ENCODE assay signal across 9 cellular contexts in genomic region chr1:101520302-101520701, GRCh38.
A peak's percentile ranks its signal among the peaks of the same experiment; 100 is the strongest.
DNase-seq lines count a peak whose midpoint lies in the region; ATAC-seq and TF ChIP-seq lines count a peak whose summit lies in the region.
"Had no signal": no experiment of that assay in that cellular context is flagged by ENCODE, and none has a peak within 500 bp of the region (broad histone marks: within the 10 kb centered on the region; RNA-seq: fewer than 3 reads in every experiment).

No MANE protein-coding gene starts in this region.

- no peaks in the 10 kb centered on the region for H3K4me1 Mint-ChIP-seq in activated CD4-positive, alpha-beta T cell treated with anti-CD3 and anti-CD28 coated beads, Interleukin-2, amount 10 ng/mL, durations not matched to agents 24 days and 14 days
- no peaks in the 10 kb centered on the region for H3K4me1 Mint-ChIP-seq in activated T-helper 1 cell treated with anti-CD3 and anti-CD28 coated beads, Interleukin-12 subunit alpha, Interleukin-12 subunit beta, Interleukin-2, Interleukin-4 antibody, amounts not matched to agents 30 ng/mL and 10 ng/mL and 1 ng/mL, durations not matched to agents 14 hours and 24 hours and 36 hours (ENCODE audit: low read depth)

- no peaks in the 10 kb centered on the region for H4K20me1 ChIP-seq in mammary epithelial cell (ENCODE audit: insufficient read depth, low read length)

- TF ChIP-seq CTCF in mammary epithelial cell (conservative IDR thresholded peaks at IDR 0.05 in 1 of 2, IDR thresholded peaks at IDR 0.05 in 1 of 2; ENCODE audit: extremely low read depth in 1 of 2, insufficient read depth in 1 of 2, low read depth in 1 of 2, low read length in 2 of 2) (peak; percentile 79 to 89), left lung (IDR thresholded peaks at IDR 0.05) (peak; percentile 43 to 74)

- no peak overlapping the region for H3K27ac Mint-ChIP-seq in activated CD4-positive, alpha-beta T cell treated with anti-CD3 and anti-CD28 coated beads, Interleukin-2, amount 10 ng/mL, durations not matched to agents 24 days and 14 days
- H3K27ac Mint-ChIP-seq in activated T-helper 1 cell treated with anti-CD3 and anti-CD28 coated beads, Interleukin-12 subunit alpha, Interleukin-12 subunit beta, Interleukin-2, Interleukin-4 antibody, amounts not matched to agents 30 ng/mL and 10 ng/mL and 1 ng/mL, durations not matched to agents 14 hours and 24 hours and 36 hours = no peak overlapping the region

- CTCF ChIA-PET in mammary epithelial cell (lab: Charles Lee; ENCODE audit: low non-redundant PET) = no interaction called here

- dilution Hi-C loops in mammary epithelial cell (cut with HindIII; ENCODE audit: low sequenced_read_pairs) = no loop called here

- no peak overlapping the region for H3K4me2 ChIP-seq in mammary epithelial cell (ENCODE audit: insufficient read depth, low read depth, low read length)

- H2AFZ ChIP-seq in mammary epithelial cell (ENCODE audit: low read depth, low read length) = no peak overlapping the region

- no peaks in the 10 kb centered on the region for H3K36me3 Mint-ChIP-seq in activated CD4-positive, alpha-beta T cell treated with anti-CD3 and anti-CD28 coated beads, Interleukin-2, amount 10 ng/mL, durations not matched to agents 24 days and 14 days (ENCODE audit: low read depth)
- no peaks in the 10 kb centered on the region for H3K36me3 Mint-ChIP-seq in activated T-helper 1 cell treated with anti-CD3 and anti-CD28 coated beads, Interleukin-12 subunit alpha, Interleukin-12 subunit beta, Interleukin-2, Interleukin-4 antibody, amounts not matched to agents 30 ng/mL and 10 ng/mL and 1 ng/mL, durations not matched to agents 14 hours and 24 hours and 36 hours (ENCODE audit: low read depth)

- ATAC-seq in GM19438 (IDR thresholded peaks at IDR 0.05; ENCODE audit: low read depth, unreplicated experiment) = peak; percentile 93
- peak; percentile 92 for ATAC-seq in HG03342 (IDR thresholded peaks at IDR 0.05; ENCODE audit: unreplicated experiment)
- ATAC-seq in left lung = peak; percentile 89

- H3K27ac ChIP-seq in mammary epithelial cell (ENCODE audit: insufficient read depth, low read depth, low read length) = no peak overlapping the region
- no peak overlapping the region for H3K27ac ChIP-seq in left lung
- H3K27ac ChIP-seq: thoracic aorta had no signal

- H3K9me3 Mint-ChIP-seq in activated CD4-positive, alpha-beta T cell treated with anti-CD3 and anti-CD28 coated beads, Interleukin-2, amount 10 ng/mL, durations not matched to agents 24 days and 14 days = peaks cover 5% of the 10 kb centered on the region
- H3K9me3 Mint-ChIP-seq in activated T-helper 1 cell treated with anti-CD3 and anti-CD28 coated beads, Interleukin-12 subunit alpha, Interleukin-12 subunit beta, Interleukin-2, Interleukin-4 antibody, amounts not matched to agents 30 ng/mL and 10 ng/mL and 1 ng/mL, durations not matched to agents 14 hours and 24 hours and 36 hours = peaks cover 5% of the 10 kb centered on the region

- intact Hi-C loops in activated CD4-positive, alpha-beta T cell treated with anti-CD3 and anti-CD28 coated beads, Interleukin-2, amount 10 ng/mL, durations not matched to agents 24 days and 14 days (cut with micrococcal nuclease) = loop anchor here (1.0 to 5.0 kb wide), 2 partner anchors 47 to 912 kb away; no protein-coding TSS in a partner anchor
- intact Hi-C loops in mammary epithelial cell (cut with micrococcal nuclease) (loop anchor here (1.0 to 10.0 kb wide), 4 partner anchors 47 to 914 kb away; no protein-coding TSS in a partner anchor), left lung (cut with DNase I) (no loop called here)
- intact Hi-C loops in activated T-helper 1 cell treated with anti-CD3 and anti-CD28 coated beads, Interleukin-12 subunit alpha, Interleukin-12 subunit beta, Interleukin-2, Interleukin-4 antibody, amounts not matched to agents 30 ng/mL and 10 ng/mL and 1 ng/mL, durations not matched to agents 14 hours and 24 hours and 36 hours (cut with micrococcal nuclease) = loop anchor here (1.0 kb wide), 1 partner anchor 47 kb away; no protein-coding TSS in a partner anchor

- H3K4me3 Mint-ChIP-seq in activated CD4-positive, alpha-beta T cell treated with anti-CD3 and anti-CD28 coated beads, Interleukin-2, amount 10 ng/mL, durations not matched to agents 24 days and 14 days = no peak overlapping the region
- H3K4me3 Mint-ChIP-seq in activated T-helper 1 cell treated with anti-CD3 and anti-CD28 coated beads, Interleukin-12 subunit alpha, Interleukin-12 subunit beta, Interleukin-2, Interleukin-4 antibody, amounts not matched to agents 30 ng/mL and 10 ng/mL and 1 ng/mL, durations not matched to agents 14 hours and 24 hours and 36 hours = no peak overlapping the region

- H3K4me3 ChIP-seq in mammary epithelial cell (replicated peaks in 1 of 3; ENCODE audit: insufficient read depth in 1 of 3, low read depth in 2 of 3, low read length in 3 of 3) = no peak overlapping the region
- no peak overlapping the region for H3K4me3 ChIP-seq in left lung
- H3K4me3 ChIP-seq: thoracic aorta had no signal

- peak; percentile 70 for DNase-seq in activated CD4-positive, alpha-beta T cell treated with anti-CD3 and anti-CD28 coated beads, Interleukin-2, amount 10 ng/mL, durations not matched to agents 24 days and 14 days
- no peak for DNase-seq in activated CD4-positive, alpha-beta T cell treated with anti-CD3 and anti-CD28 coated beads, Interleukin-2, amount 50 U/mL, for 4 hours
- DNase-seq in NCI-H524 treated with DMSO at 0.1 percent for 48 hours (lab: John Stamatoyannopoulos, UW) = peak; percentile 43
- DNase-seq in mammary epithelial cell = peak; percentile 42
- DNase-seq in left lung = no peak
- DNase-seq in activated T-helper 1 cell treated with anti-CD3 and anti-CD28 coated beads, Interleukin-12 subunit alpha, Interleukin-12 subunit beta, Interleukin-2, Interleukin-4 antibody, amounts not matched to agents 30 ng/mL and 10 ng/mL and 1 ng/mL, durations not matched to agents 14 hours and 24 hours and 36 hours (ENCODE audit: low spot score) = no peak

- no peaks in the 10 kb centered on the region for H3K79me2 ChIP-seq in mammary epithelial cell (ENCODE audit: insufficient read depth, low read length)

- WGBS in mammary epithelial cell (ENCODE audit: low coverage, missing lambda C conversion rate) = 7% methylated on average over 4 of the region's 4 CpGs

- H3K27me3 ChIP-seq in mammary epithelial cell (ENCODE audit: insufficient read depth, low read length) (no peaks in the 10 kb centered on the region), left lung (no peaks in the 10 kb centered on the region)

- H3K27me3 Mint-ChIP-seq in activated CD4-positive, alpha-beta T cell treated with anti-CD3 and anti-CD28 coated beads, Interleukin-2, amount 10 ng/mL, durations not matched to agents 24 days and 14 days = peaks cover 27% of the 10 kb centered on the region
- peaks cover 13% of the 10 kb centered on the region for H3K27me3 Mint-ChIP-seq in activated T-helper 1 cell treated with anti-CD3 and anti-CD28 coated beads, Interleukin-12 subunit alpha, Interleukin-12 subunit beta, Interleukin-2, Interleukin-4 antibody, amounts not matched to agents 30 ng/mL and 10 ng/mL and 1 ng/mL, durations not matched to agents 14 hours and 24 hours and 36 hours (ENCODE audit: insufficient read depth)

- H3K36me3 ChIP-seq in mammary epithelial cell (ENCODE audit: insufficient read depth, low read length) (no peaks in the 10 kb centered on the region), left lung (no peaks in the 10 kb centered on the region)
- H3K36me3 ChIP-seq: thoracic aorta had no signal

- no peaks in the 10 kb centered on the region for H3K9me3 ChIP-seq in mammary epithelial cell (replicated peaks; ENCODE audit: insufficient read depth, low read length)
- peaks cover 0 to 8% of the 10 kb centered on the region in 2 donors for H3K9me3 ChIP-seq in left lung
- H3K9me3 ChIP-seq: thoracic aorta had no signal

- BruUV-seq in mammary epithelial cell (replicated peaks; lab: Mats Ljungman, UMichigan) = no TSS peak

- H3K9ac ChIP-seq in mammary epithelial cell (ENCODE audit: insufficient read depth, low read length) = no peak overlapping the region

- in situ Hi-C loops in mammary epithelial cell (cut with MboI; ENCODE audit: low sequenced_read_pairs in 2 of 2) = no loop called here

- no peaks in the 10 kb centered on the region for H3K4me1 ChIP-seq in mammary epithelial cell (ENCODE audit: insufficient read depth, low read length)
- no peaks in the 10 kb centered on the region for H3K4me1 ChIP-seq in left lung

Comparison
In these comparisons a context has a peak if more than half of its experiments do, and no peak if none do; other contexts are left out.
1. DNase-seq: peak in activated CD4-positive, alpha-beta T cell treated with anti-CD3 and anti-CD28 coated beads, Interleukin-2, amount 10 ng/mL, durations not matched to agents 24 days and 14 days (single experiment), NCI-H524 treated with DMSO at 0.1 percent for 48 hours (single experiment) and mammary epithelial cell (single experiment); none in activated CD4-positive, alpha-beta T cell treated with anti-CD3 and anti-CD28 coated beads, Interleukin-2, amount 50 U/mL, for 4 hours (0 of 2), left lung (0 of 2) and activated T-helper 1 cell treated with anti-CD3 and anti-CD28 coated beads, Interleukin-12 subunit alpha, Interleukin-12 subunit beta, Interleukin-2, Interleukin-4 antibody, amounts not matched to agents 30 ng/mL and 10 ng/mL and 1 ng/mL, durations not matched to agents 14 hours and 24 hours and 36 hours (single experiment).
2. intact Hi-C loops: an anchor here in activated CD4-positive, alpha-beta T cell treated with anti-CD3 and anti-CD28 coated beads, Interleukin-2, amount 10 ng/mL, durations not matched to agents 24 days and 14 days (1.0 to 5.0 kb wide), mammary epithelial cell (1.0 to 10.0 kb wide) and activated T-helper 1 cell treated with anti-CD3 and anti-CD28 coated beads, Interleukin-12 subunit alpha, Interleukin-12 subunit beta, Interleukin-2, Interleukin-4 antibody, amounts not matched to agents 30 ng/mL and 10 ng/mL and 1 ng/mL, durations not matched to agents 14 hours and 24 hours and 36 hours (1.0 kb wide); none called in left lung.
3. Peak in every context shown above with its lines, with median percentiles within 50 percentile points of each other: ATAC-seq.